In genomic region chr5:172873513-172873912, GRCh38 we compare ENCODE assay signal across 1 cellular context.
TF ChIP-seq lines count a peak whose summit lies in the region.

No MANE protein-coding gene starts in this region.

TF ChIP-seq in K562, 482 proteins besides CTCF, POLR2A, EP300 and RAD21 (continued from another document):
- TF ChIP-seq CLOCK (CRISPR knock-in tag; IDR thresholded peaks at IDR 0.05; ENCODE audit: borderline replicate concordance) (no peak), ELF2 (CRISPR knock-in tag; IDR thresholded peaks at IDR 0.05) (no peak), RBM25 (IDR thresholded peaks at IDR 0.05; ENCODE audit: low read depth, low read length, severe bottlenecking) (peak; percentile 67)
